Comparison of ENCODE assay signal across 19 cellular contexts in genomic region chr1:205372261-205372660, GRCh38. TPM values are rescaled to one million over a fixed set of nuclear protein-coding genes. Genes with fewer than 3 reads are reported as not detected.
A peak's percentile ranks its signal among the peaks of the same experiment; 100 is the strongest.
DNase-seq lines count a peak whose midpoint lies in the region; ATAC-seq, FAIRE-seq and TF ChIP-seq lines count a peak whose summit lies in the region.
"Not testable (repeated sequence)": the region's sequence is repeated elsewhere in the genome, so short reads cannot be mapped to it uniquely, and the experiment has no call there.
"Had no signal": no experiment of that assay in that cellular context is flagged by ENCODE, and none has a peak within 500 bp of the region (broad histone marks: within the 10 kb centered on the region; RNA-seq: fewer than 3 reads in every experiment).

No MANE protein-coding gene starts in this region.

- H3K79me1 ChIP-seq in mesenchymal stem cell (replicated peaks; ENCODE audit: low read length, poor library complexity, severe bottlenecking) = not testable (repeated sequence)

- not testable (repeated sequence) for H3K36me3 ChIP-seq in BJ (ENCODE audit: control insufficient read depth, insufficient read depth, low read length); HAP-1 (replicated peaks); K562 (ENCODE audit: control insufficient read depth, insufficient read depth, low read length); mesenchymal stem cell (ENCODE audit: control insufficient read depth in 1 of 2, insufficient read depth in 2 of 2, low read depth in 1 of 2, low read length in 2 of 2); aorta (ENCODE audit: control insufficient read depth in 1 of 2, insufficient read depth in 2 of 2, low read length in 1 of 2)

- not testable (repeated sequence) for ATAC-seq in K562; aorta (ENCODE audit: low FRiP score)

- POLR2A ChIA-PET in BJ (lab: Charles Lee) = not testable (repeated sequence)
- POLR2A ChIA-PET in K562 (lab: Yijun Ruan, JAX) = interaction anchor here (1.2 to 1.3 kb wide), 2 partner anchors 8 to 11 kb away, joined by 3 to 5 read pairs; no protein-coding TSS in a partner anchor

- not testable (repeated sequence) for H3K4me3 Mint-ChIP-seq in osteocyte (ENCODE audit: unreplicated experiment)

- H3K27me3 Mint-ChIP-seq in osteocyte (ENCODE audit: unreplicated experiment) = not testable (repeated sequence)

- H3K27ac Mint-ChIP-seq in osteocyte (ENCODE audit: unreplicated experiment) = peak overlapping the region; percentile 68

- not testable (repeated sequence) for H3K4me2 ChIP-seq in K562 (ENCODE audit: insufficient read depth, low read length); mesenchymal stem cell (ENCODE audit: low read length, poor library complexity, severe bottlenecking)

- BruUV-seq in K562 (replicated peaks; lab: Mats Ljungman, UMichigan) = not testable (repeated sequence)

- not testable (repeated sequence) for FAIRE-seq in K562 (lab: Jason Lieb, UNC)

- H3K36me3 Mint-ChIP-seq in osteocyte (ENCODE audit: unreplicated experiment) = not testable (repeated sequence)

- 0 out of 2 replicates have a peak overlapping the region, but pooled peaks have one; percentile 6 for H2AFZ ChIP-seq in K562 (ENCODE audit: low read depth, low read length)
- H2AFZ ChIP-seq in mesenchymal stem cell (ENCODE audit: low read depth, low read length) = not testable (repeated sequence)

- H3K4me3 ChIP-seq in BJ (ENCODE audit: low read depth, low read length); HAP-1; K562; fibroblast of pulmonary artery (replicated peaks; ENCODE audit: low read depth, low read length); mesenchymal stem cell (ENCODE audit: insufficient read depth in 1 of 2, low read depth in 1 of 2, low read length in 2 of 2); aorta (ENCODE audit: low read length in 2 of 2): not testable (repeated sequence)

- CTCF ChIA-PET in BJ (lab: Yijun Ruan, JAX) = interaction anchor here (1.0 to 1.9 kb wide), 7 partner anchors 12 to 115 kb away, joined by 3 to 10 read pairs (median 4); no protein-coding TSS in a partner anchor
- CTCF ChIA-PET in K562 (lab: Yijun Ruan, JAX; ENCODE audit: low intra/inter-chr PET ratio) = not testable (repeated sequence)

- not testable (repeated sequence) for H2BK5ac ChIP-seq in mesenchymal stem cell (ENCODE audit: low read depth, low read length, poor library complexity, severe bottlenecking)

- not testable (repeated sequence) for TF ChIP-seq RAD21 in K562 (CRISPR knock-in tag; conservative IDR thresholded peaks at IDR 0.05 in 1 of 2, IDR thresholded peaks at IDR 0.05 in 1 of 2)

- not testable (repeated sequence) for H3K18ac ChIP-seq in mesenchymal stem cell (ENCODE audit: low read depth in 1 of 2, low read length in 2 of 2)

- TF ChIP-seq POLR2A in K562 (conservative IDR thresholded peaks at IDR 0.05) = not testable (repeated sequence)

- not testable (repeated sequence) for H3K4ac ChIP-seq in mesenchymal stem cell (ENCODE audit: low read depth in 1 of 2, low read length in 2 of 2)

- not testable (repeated sequence) for H3K9me3 Mint-ChIP-seq in osteocyte (ENCODE audit: unreplicated experiment)

- not testable (repeated sequence) for H3K9ac ChIP-seq in K562 (ENCODE audit: insufficient read depth in 1 of 2, low read depth in 2 of 2, low read length in 2 of 2)
- peak overlapping the region; percentile 37 for H3K9ac ChIP-seq in mesenchymal stem cell (ENCODE audit: low read length)

- H3K9me1 ChIP-seq in K562 (ENCODE audit: control insufficient read depth, insufficient read depth, low read length) = not testable (repeated sequence)

- intact Hi-C loops in K562 (cut with micrococcal nuclease); aorta (cut with DNase I): not testable (repeated sequence)

- DNase-seq in BJ (ENCODE audit: low read depth) (peak; percentile 19), HAP-1 (ENCODE audit: low spot score in 2 of 2) (peak; percentile 61 to 94), fibroblast of pulmonary artery (ENCODE audit: low read depth) (peak; percentile 89), mesenchymal stem cell (peak; percentile 29)
- DNase-seq in K562 (ENCODE audit: extremely low read depth in 1 of 4, low spot score in 3 of 4); osteocyte (ENCODE audit: extremely low spot score, unreplicated experiment); aorta: not testable (repeated sequence)

- not testable (repeated sequence) for H4K91ac ChIP-seq in mesenchymal stem cell (ENCODE audit: low read length)

- H3K27ac ChIP-seq in VCaP = peak overlapping the region; percentile 54; the same call in 1 of the 2 replicates
- not testable (repeated sequence) for H3K27ac ChIP-seq in K562 (ENCODE audit: extremely low read depth, low read depth, low read length); mesenchymal stem cell (ENCODE audit: low read length, poor library complexity, severe bottlenecking)
- peak overlapping the region; percentile 23 to 84 for H3K27ac ChIP-seq in aorta (ENCODE audit: low read depth in 1 of 2, low read length in 2 of 2)

- H2BK12ac ChIP-seq in mesenchymal stem cell (ENCODE audit: low read length in 2 of 2) = not testable (repeated sequence)

- not testable (repeated sequence) for H3K27me3 ChIP-seq in BJ (ENCODE audit: control insufficient read depth, insufficient read depth, low read length); HAP-1 (ENCODE audit: low read depth); aorta (ENCODE audit: control insufficient read depth in 1 of 2, insufficient read depth in 2 of 2, low read length in 1 of 2)
- H3K27me3 ChIP-seq in K562 (ENCODE audit: control insufficient read depth in 2 of 2, insufficient read depth in 2 of 2, low read length in 2 of 2) (peaks cover 48 to 62% of the 10 kb centered on the region in 2 experiments), mesenchymal stem cell (ENCODE audit: control insufficient read depth in 1 of 2, insufficient read depth in 1 of 2, low read length in 2 of 2) (peaks cover 11 to 65% of the 10 kb centered on the region in 2 experiments)

- H2BK15ac ChIP-seq in mesenchymal stem cell (ENCODE audit: low read depth, poor library complexity, severe bottlenecking) = not testable (repeated sequence)

- H2BK120ac ChIP-seq in mesenchymal stem cell (ENCODE audit: low read depth, low read length) = not testable (repeated sequence)

- H3K4me1 ChIP-seq in HAP-1 = peaks cover 51% of the 10 kb centered on the region
- H3K4me1 ChIP-seq in K562 (replicated peaks in 1 of 2; ENCODE audit: control insufficient read depth in 2 of 2, insufficient read depth in 2 of 2, low read length in 2 of 2); mesenchymal stem cell (ENCODE audit: control insufficient read depth, insufficient read depth, low read depth, low read length); aorta (ENCODE audit: control insufficient read depth in 1 of 2, insufficient read depth in 2 of 2, low read length in 2 of 2): not testable (repeated sequence)

- not testable (repeated sequence) for TF ChIP-seq CTCF in BJ (IDR thresholded peaks at IDR 0.05; ENCODE audit: insufficient read depth, low read depth, low read length); VCaP (conservative IDR thresholded peaks at IDR 0.05); K562 (IDR thresholded peaks at IDR 0.05 in 2 of 3, conservative IDR thresholded peaks at IDR 0.05 in 1 of 3; ENCODE audit: insufficient read depth in 2 of 3, low read depth in 1 of 3, low read length in 3 of 3); fibroblast of pulmonary artery (IDR thresholded peaks at IDR 0.05; ENCODE audit: low read length, missing control alignments); osteocyte (IDR thresholded peaks at IDR 0.05)

- not testable (repeated sequence) for H2AK5ac ChIP-seq in mesenchymal stem cell (ENCODE audit: low read length, severe bottlenecking)

- in situ Hi-C loops in HAP-1 (cut with MboI; ENCODE audit: low sequenced_read_pairs); K562 (cut with MboI): not testable (repeated sequence)

- TF ChIP-seq EP300 in K562 (IDR thresholded peaks at IDR 0.05; ENCODE audit: low read length) = not testable (repeated sequence)

- peaks cover 48% of the 10 kb centered on the region for H3K4me1 Mint-ChIP-seq in osteocyte (ENCODE audit: unreplicated experiment)

- H4K8ac ChIP-seq in mesenchymal stem cell (ENCODE audit: low read length) = not testable (repeated sequence)

- 7% methylated on average over 3 of the region's 3 CpGs for WGBS in K562 (ENCODE audit: insufficient coverage, low coverage, missing lambda C conversion rate)
- 38% methylated on average over 3 of the region's 3 CpGs for WGBS in mesenchymal stem cell
- WGBS in aorta, 2 donors = 1 to 4% methylated on average over 3 of the region's 3 CpGs

- H3K9me3 ChIP-seq in HAP-1; K562 (replicated peaks; ENCODE audit: control insufficient read depth, insufficient read depth, low read depth, low read length); mesenchymal stem cell (ENCODE audit: control insufficient read depth, low read length); aorta (ENCODE audit: control insufficient read depth, low read length): not testable (repeated sequence)

- H3K23ac ChIP-seq in mesenchymal stem cell (ENCODE audit: low read length in 2 of 2) = not testable (repeated sequence)

- not testable (repeated sequence) for H4K20me1 ChIP-seq in K562 (replicated peaks; ENCODE audit: control insufficient read depth, insufficient read depth, low read length)

- not testable (repeated sequence) for H3K14ac ChIP-seq in mesenchymal stem cell (ENCODE audit: low read length in 2 of 2)

- H3K79me2 ChIP-seq in K562 (ENCODE audit: control insufficient read depth, insufficient read depth, low read length) = not testable (repeated sequence)

RNA-seq across cellular contexts. Expression of gene KLHDC8A, which starts 15.5 kb away (rescaled TPM):
- polyA plus RNA-seq in BJ (2011; rRNA removed) (not detected in 2 replicates), K562 (2011; rRNA removed) (0.03 TPM in 1 of 2 replicates, not detected in the other), K562 (2014; fragmentation: Illumina TruSeq; extraction: Trizol) (not detected in 2 replicates), K562 (2014; fragmentation: Nextera tagmentation; extraction: Ambion mirVana) (under 1 TPM in 1 of 2 experiments, not detected in 1; 0.01 TPM), K562 (2014; rRNA removed) (not detected in 2 replicates), aorta (not detected)
- polyA minus RNA-seq in BJ (2011; rRNA and poly(A)+ RNA removed) = 0.43 TPM in 1 of 2 replicates, not detected in the other
- not detected in 2 replicates for total RNA-seq in K562 (2011; cell fraction: chromatin; rRNA removed; ENCODE audit: low replicate concordance)
- 0.13 TPM in 1 of 2 replicates, not detected in the other for total RNA-seq in K562 (2011; cell fraction: nucleolus; rRNA removed)
- not detected in 2 replicates for total RNA-seq in K562 (2011; cell fraction: nucleoplasm; rRNA removed)
- total RNA-seq in K562 (2014; rRNA removed) (0.24 and 0.54 TPM in 2 replicates), K562 (2014; rRNA removed; fragmentation: Illumina TruSeq; extraction: Trizol) (not detected in 2 replicates), K562 (2015; rRNA removed; fragmentation: Illumina TruSeq; extraction: Trizol) (not detected in 2 replicates), K562 (2021) (0.04 and 0.16 TPM in 2 replicates), osteocyte (not detected in 2 replicates), aorta (1 to 10 TPM in 1 of 2 donors, not detected in 1; 1.2 TPM)
- 0.07 TPM in 1 of 2 replicates, not detected in the other for polyA plus RNA-seq in K562 (2011; cell fraction: cytosol; rRNA removed)
- polyA plus RNA-seq in K562 (2011; cell fraction: nucleus; rRNA removed) = not detected in 2 replicates
- 0.13 and 0.30 TPM in 2 replicates for polyA plus RNA-seq in K562 (2012)
- not detected in 2 replicates for polyA minus RNA-seq in K562 (2011; rRNA and poly(A)+ RNA removed)
- polyA minus RNA-seq in K562 (2011; cell fraction: cytosol; rRNA and poly(A)+ RNA removed) = not detected in 2 replicates
- polyA minus RNA-seq in K562 (2011; cell fraction: nucleus; rRNA and poly(A)+ RNA removed) = not detected in 2 replicates
- polyA plus RNA-seq in mesenchymal stem cell (2013, experiment 1 of 2) = not detected
- polyA plus RNA-seq in mesenchymal stem cell (2013, experiment 2 of 2) = not detected
- total RNA-seq: activated CD4-positive, alpha-beta T cell treated with anti-CD3 and anti-CD28 coated beads for 36 hours; activated CD8-positive, alpha-beta T cell treated with anti-CD3 and anti-CD28 coated beads for 36 hours; activated T-helper 1 cell treated with anti-CD3 and anti-CD28 coated beads, Interleukin-12 subunit alpha, Interleukin-12 subunit beta, Interleukin-2, Interleukin-4 antibody, amounts not matched to agents 30 ng/mL and 10 ng/mL and 1 ng/mL, durations not matched to agents 14 hours and 24 hours and 36 hours; CD8-positive, alpha-beta memory T cell; dermis microvascular lymphatic vessel endothelial cell; HT1080; mammary epithelial cell; pulmonary artery endothelial cell had no signal
- polyA plus RNA-seq: CD8-positive, alpha-beta memory T cell; mammary epithelial cell had no signal

RNA-seq across cellular contexts. Expression of gene LEMD1, which starts 49.6 kb away (rescaled TPM):
- polyA plus RNA-seq in BJ (2011; rRNA removed) = not detected in 2 replicates
- not detected in 2 replicates for polyA minus RNA-seq in BJ (2011; rRNA and poly(A)+ RNA removed)
- total RNA-seq in K562 (2011; cell fraction: chromatin; rRNA removed; ENCODE audit: low replicate concordance) = 2.9 and 13.1 TPM in 2 replicates
- total RNA-seq in K562 (2011; cell fraction: nucleolus; rRNA removed) = 6.3 and 10.7 TPM in 2 replicates
- 4.1 and 5.0 TPM in 2 replicates for total RNA-seq in K562 (2011; cell fraction: nucleoplasm; rRNA removed)
- 0.54 and 1.0 TPM in 2 replicates for total RNA-seq in K562 (2014; rRNA removed)
- 0.36 and 0.41 TPM in 2 replicates for total RNA-seq in K562 (2014; rRNA removed; fragmentation: Illumina TruSeq; extraction: Trizol)
- total RNA-seq in K562 (2015; rRNA removed; fragmentation: Illumina TruSeq; extraction: Trizol) = 0.79 and 0.80 TPM in 2 replicates
- 0.47 and 0.60 TPM in 2 replicates for total RNA-seq in K562 (2021)
- polyA plus RNA-seq in K562 (2011; rRNA removed) = 2.0 and 2.4 TPM in 2 replicates
- 1.1 and 3.8 TPM in 2 replicates for polyA plus RNA-seq in K562 (2011; cell fraction: cytosol; rRNA removed)
- 3.4 and 14.8 TPM in 2 replicates for polyA plus RNA-seq in K562 (2011; cell fraction: nucleus; rRNA removed)
- polyA plus RNA-seq in K562 (2012) = 0.62 and 1.6 TPM in 2 replicates
- 0.79 and 1.2 TPM in 2 replicates for polyA plus RNA-seq in K562 (2014; fragmentation: Illumina TruSeq; extraction: Trizol)
- polyA plus RNA-seq in K562 (2014; fragmentation: Nextera tagmentation; extraction: Ambion mirVana) = under 1 TPM in 1 of 2 experiments, not detected in 1; 0.11 TPM
- 0.27 TPM in 1 of 2 replicates, not detected in the other for polyA plus RNA-seq in K562 (2014; rRNA removed)
- polyA minus RNA-seq in K562 (2011; rRNA and poly(A)+ RNA removed) = 1.9 and 3.9 TPM in 2 replicates
- polyA minus RNA-seq in K562 (2011; cell fraction: cytosol; rRNA and poly(A)+ RNA removed) = 2.3 and 3.0 TPM in 2 replicates
- polyA minus RNA-seq in K562 (2011; cell fraction: nucleus; rRNA and poly(A)+ RNA removed) = 5.6 and 12.5 TPM in 2 replicates
- not detected for polyA plus RNA-seq in mesenchymal stem cell (2013, experiment 1 of 2)
- not detected for polyA plus RNA-seq in mesenchymal stem cell (2013, experiment 2 of 2)
- not detected in 2 replicates for total RNA-seq in osteocyte
- total RNA-seq in aorta = not detected
- polyA plus RNA-seq in aorta = not detected
- total RNA-seq: activated T-helper 1 cell treated with anti-CD3 and anti-CD28 coated beads, Interleukin-12 subunit alpha, Interleukin-12 subunit beta, Interleukin-2, Interleukin-4 antibody, amounts not matched to agents 30 ng/mL and 10 ng/mL and 1 ng/mL, durations not matched to agents 14 hours and 24 hours and 36 hours; esophagus muscularis mucosa; gastroesophageal sphincter; HT1080; pulmonary artery endothelial cell; sigmoid colon had no signal
- polyA plus RNA-seq: CD8-positive, alpha-beta memory T cell had no signal

RNA-seq across cellular contexts. Expression of gene NUAK2, which starts 50.7 kb away (rescaled TPM):
- polyA plus RNA-seq in BJ (2011; rRNA removed) (3.4 and 5.8 TPM in 2 replicates), K562 (2011; rRNA removed) (0.11 and 0.68 TPM in 2 replicates), K562 (2014; fragmentation: Illumina TruSeq; extraction: Trizol) (0.27 and 0.33 TPM in 2 replicates), K562 (2014; fragmentation: Nextera tagmentation; extraction: Ambion mirVana) (under 1 TPM; 0.04 to 0.10 TPM), K562 (2014; rRNA removed) (0.19 and 0.45 TPM in 2 replicates), aorta (1 to 10 TPM in 1 of 2 donors, under 1 TPM in 1; 0.49 to 3.0 TPM)
- polyA minus RNA-seq in BJ (2011; rRNA and poly(A)+ RNA removed) = 7.6 and 8.7 TPM in 2 replicates
- 0.40 and 0.90 TPM in 2 replicates for total RNA-seq in K562 (2011; cell fraction: chromatin; rRNA removed; ENCODE audit: low replicate concordance)
- total RNA-seq in K562 (2011; cell fraction: nucleolus; rRNA removed) = 0.39 and 0.83 TPM in 2 replicates
- 0.23 and 0.73 TPM in 2 replicates for total RNA-seq in K562 (2011; cell fraction: nucleoplasm; rRNA removed)
- total RNA-seq in K562 (2014; rRNA removed) (0.05 and 0.29 TPM in 2 replicates), K562 (2014; rRNA removed; fragmentation: Illumina TruSeq; extraction: Trizol) (0.13 and 0.18 TPM in 2 replicates), K562 (2015; rRNA removed; fragmentation: Illumina TruSeq; extraction: Trizol) (0.14 and 0.15 TPM in 2 replicates), K562 (2021) (0.44 and 0.47 TPM in 2 replicates), osteocyte (4.3 and 4.5 TPM in 2 replicates), aorta (1 to 10 TPM; 1.7 to 2.5 TPM)
- 0.19 and 0.37 TPM in 2 replicates for polyA plus RNA-seq in K562 (2011; cell fraction: cytosol; rRNA removed)
- polyA plus RNA-seq in K562 (2011; cell fraction: nucleus; rRNA removed) = 0.41 and 0.49 TPM in 2 replicates
- 0.20 and 0.60 TPM in 2 replicates for polyA plus RNA-seq in K562 (2012)
- 0.28 and 0.39 TPM in 2 replicates for polyA minus RNA-seq in K562 (2011; rRNA and poly(A)+ RNA removed)
- 0.48 and 0.64 TPM in 2 replicates for polyA minus RNA-seq in K562 (2011; cell fraction: cytosol; rRNA and poly(A)+ RNA removed)
- polyA minus RNA-seq in K562 (2011; cell fraction: nucleus; rRNA and poly(A)+ RNA removed) = 0.54 and 0.78 TPM in 2 replicates
- polyA plus RNA-seq in mesenchymal stem cell (2013, experiment 1 of 2) = 2.9 TPM
- 2.9 TPM for polyA plus RNA-seq in mesenchymal stem cell (2013, experiment 2 of 2)
